ENCODE assay signal across 19 cellular contexts in the genomic region with DNA sequence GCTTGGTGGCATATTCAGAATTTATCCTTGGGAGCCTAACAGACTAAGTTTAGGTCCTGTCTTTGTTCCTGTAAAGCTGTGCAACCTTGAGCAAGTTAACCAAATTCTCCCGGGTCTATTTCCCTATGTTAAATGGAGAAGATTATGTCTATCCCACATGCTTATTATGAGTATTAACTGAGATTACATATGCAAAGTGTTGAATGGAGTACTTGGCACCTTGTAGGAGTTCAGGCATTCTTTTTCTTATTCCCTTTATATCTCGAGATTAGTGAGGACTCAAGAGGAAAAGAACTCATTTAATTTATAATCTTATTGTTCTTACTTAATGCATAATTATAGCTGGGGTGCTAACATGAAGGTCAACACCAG.
DNase-seq lines count a peak whose midpoint lies in the region; ATAC-seq, FAIRE-seq and TF ChIP-seq lines count a peak whose summit lies in the region.
"Had no signal": no experiment of that assay in that cellular context is flagged by ENCODE, and none has a peak within 500 bp of the region (broad histone marks: within the 10 kb centered on the region; RNA-seq: fewer than 3 reads in every experiment).

No MANE protein-coding gene starts in this region.

- H3K27me3 ChIP-seq in astrocyte (ENCODE audit: insufficient read depth, low read length), result no peaks in the 10 kb centered on the region
- H3K27me3 ChIP-seq in naive thymus-derived CD4-positive, alpha-beta T cell (ENCODE audit: control insufficient read depth in 2 of 2, insufficient read depth in 2 of 2, low read length in 2 of 2), result peaks cover 0 to 3% of the 10 kb centered on the region in 2 donors
- H3K27me3 ChIP-seq in uterus, result no peaks in the 10 kb centered on the region
- H3K27me3 ChIP-seq: BLaER1 had no signal

- H3K27ac ChIP-seq in astrocyte (ENCODE audit: low read depth, low read length) (no peak overlapping the region), uterus (no peak overlapping the region)
- H3K27ac ChIP-seq in naive thymus-derived CD4-positive, alpha-beta T cell (ENCODE audit: low read depth, low read length), result no peak overlapping the region
- H3K27ac ChIP-seq: BLaER1 had no signal

- no peak overlapping the region for H3K9ac ChIP-seq in astrocyte (ENCODE audit: low read length)
- H3K9ac ChIP-seq: BLaER1 had no signal

- no peak for TF ChIP-seq POLR2A in uterus (IDR thresholded peaks at IDR 0.05)

- ATAC-seq in esophagus mucosa, result peak; percentile 59
- no peak for ATAC-seq in naive thymus-derived CD4-positive, alpha-beta T cell

- peak overlapping the region; percentile 29 for H3K4me2 ChIP-seq in astrocyte (ENCODE audit: low read length)
- H3K4me2 ChIP-seq: BLaER1 had no signal

- POLR2A ChIA-PET in naive thymus-derived CD4-positive, alpha-beta T cell (lab: Charles Lee), result no interaction called here

- H3K9me3 ChIP-seq in astrocyte (ENCODE audit: insufficient read depth, low read depth, low read length), result no peaks in the 10 kb centered on the region
- H3K9me3 ChIP-seq in naive thymus-derived CD4-positive, alpha-beta T cell (ENCODE audit: control insufficient read depth in 2 of 3, low read length in 3 of 3), result no peaks in the 10 kb centered on the region
- H3K9me3 ChIP-seq in uterus, result no peaks in the 10 kb centered on the region
- H3K9me3 ChIP-seq: Caco-2 had no signal

- no peak overlapping the region for H3K27ac Mint-ChIP-seq in astrocyte (ENCODE audit: unreplicated experiment)
- no peak overlapping the region for H3K27ac Mint-ChIP-seq in naive thymus-derived CD4-positive, alpha-beta T cell
- H3K27ac Mint-ChIP-seq: CD8-positive, alpha-beta memory T cell; HFFc6 had no signal

- H3K4me1 ChIP-seq in astrocyte (ENCODE audit: insufficient read depth, low read length) (peaks cover 18% of the 10 kb centered on the region), uterus (no peaks in the 10 kb centered on the region)
- no peaks in the 10 kb centered on the region for H3K4me1 ChIP-seq in naive thymus-derived CD4-positive, alpha-beta T cell (ENCODE audit: control insufficient read depth in 2 of 2, insufficient read depth in 2 of 2, low read length in 2 of 2)

- H3K9me3 Mint-ChIP-seq in astrocyte (ENCODE audit: unreplicated experiment), result peaks cover 2% of the 10 kb centered on the region
- no peaks in the 10 kb centered on the region for H3K9me3 Mint-ChIP-seq in naive thymus-derived CD4-positive, alpha-beta T cell
- H3K9me3 Mint-ChIP-seq: CD8-positive, alpha-beta memory T cell; HFFc6 had no signal

- no peaks in the 10 kb centered on the region for H4K20me1 ChIP-seq in astrocyte (ENCODE audit: insufficient read depth, low read length)

- CTCF ChIA-PET in naive thymus-derived CD4-positive, alpha-beta T cell (lab: Charles Lee), result no interaction called here

- H3K4me1 Mint-ChIP-seq in astrocyte (ENCODE audit: low read depth, unreplicated experiment), result peaks cover 22% of the 10 kb centered on the region
- H3K4me1 Mint-ChIP-seq in naive thymus-derived CD4-positive, alpha-beta T cell, result no peaks in the 10 kb centered on the region
- H3K4me1 Mint-ChIP-seq: CD8-positive, alpha-beta memory T cell had no signal

- TF ChIP-seq CTCF in astrocyte (IDR thresholded peaks at IDR 0.05; ENCODE audit: insufficient read depth, low read depth, low read length) (no peak), retinal pigment epithelial cell (conservative IDR thresholded peaks at IDR 0.05; ENCODE audit: low read depth, low read length) (no peak), uterus (IDR thresholded peaks at IDR 0.05) (no peak)

- no peak overlapping the region for H2AFZ ChIP-seq in astrocyte (ENCODE audit: low read depth, low read length)

- intact Hi-C loops in naive thymus-derived CD4-positive, alpha-beta T cell (cut with micrococcal nuclease), result no loop called here
- intact Hi-C loops in uterus (cut with DNase I; ENCODE audit: low total_unique reads), result no loop called here

- peaks cover 2% of the 10 kb centered on the region for H3K36me3 Mint-ChIP-seq in astrocyte (ENCODE audit: low read depth, unreplicated experiment)
- H3K36me3 Mint-ChIP-seq in naive thymus-derived CD4-positive, alpha-beta T cell, result no peaks in the 10 kb centered on the region
- H3K36me3 Mint-ChIP-seq: CD8-positive, alpha-beta memory T cell had no signal

- no peak overlapping the region for H3K4me3 Mint-ChIP-seq in astrocyte (ENCODE audit: unreplicated experiment)
- H3K4me3 Mint-ChIP-seq in naive thymus-derived CD4-positive, alpha-beta T cell, result no peak overlapping the region
- H3K4me3 Mint-ChIP-seq: CD8-positive, alpha-beta memory T cell; HFFc6 had no signal

- H3K4me3 ChIP-seq in astrocyte (ENCODE audit: insufficient read depth, low read depth, low read length) (no peak overlapping the region), retinal pigment epithelial cell (ENCODE audit: low read length) (peak overlapping the region; percentile 29), uterus (no peak overlapping the region)
- H3K4me3 ChIP-seq in naive thymus-derived CD4-positive, alpha-beta T cell (ENCODE audit: low read length), result no peak overlapping the region
- H3K4me3 ChIP-seq: BLaER1 had no signal

- no peaks in the 10 kb centered on the region for H3K27me3 Mint-ChIP-seq in astrocyte (ENCODE audit: low read depth, unreplicated experiment)
- H3K27me3 Mint-ChIP-seq in naive thymus-derived CD4-positive, alpha-beta T cell, result peaks cover 7 to 23% (median 15%) of the 10 kb centered on the region in 5 donors

- peaks cover 41% of the 10 kb centered on the region for H3K79me2 ChIP-seq in astrocyte (ENCODE audit: insufficient read depth, low read length)

- DNase-seq in D341Med (ENCODE audit: low spot score) (peak; percentile 24), astrocyte (ENCODE audit: low read depth) (no peak), retinal pigment epithelial cell (ENCODE audit: low read depth) (peak; percentile 52), uterus (no peak), NCI-H2196 (lab: John Stamatoyannopoulos, UW; ENCODE audit: unreplicated experiment) (no peak), globus pallidus (ENCODE audit: low spot score) (no peak)
- DNase-seq in naive thymus-derived CD4-positive, alpha-beta T cell, result no peak
- DNase-seq: 8988T; AML-193; Caco-2; CD8-positive, alpha-beta memory T cell; DMS53; GF-D8; HCEC 1CT; HFFc6 had no signal

- H3K36me3 ChIP-seq in astrocyte (ENCODE audit: insufficient read depth, low read length) (no peaks in the 10 kb centered on the region), uterus (no peaks in the 10 kb centered on the region)
- H3K36me3 ChIP-seq in naive thymus-derived CD4-positive, alpha-beta T cell (ENCODE audit: control insufficient read depth in 2 of 3, insufficient read depth in 3 of 3, low read length in 3 of 3), result no peaks in the 10 kb centered on the region

- no peak for FAIRE-seq in astrocyte (lab: Jason Lieb, UNC)
- FAIRE-seq: H1, HTR-8/SVneo had no signal

Comparison
In these comparisons a context has a peak if more than half of its experiments do, and no peak if none do; other contexts are left out.
1. DNase-seq: peak in D341Med (single experiment) and retinal pigment epithelial cell (single experiment); none in astrocyte (single experiment), naive thymus-derived CD4-positive, alpha-beta T cell (0 of 9), uterus (0 of 2), NCI-H2196 (single experiment) and globus pallidus (single experiment).